21 cellular contexts compared by ENCODE assay signal in the genomic region with DNA sequence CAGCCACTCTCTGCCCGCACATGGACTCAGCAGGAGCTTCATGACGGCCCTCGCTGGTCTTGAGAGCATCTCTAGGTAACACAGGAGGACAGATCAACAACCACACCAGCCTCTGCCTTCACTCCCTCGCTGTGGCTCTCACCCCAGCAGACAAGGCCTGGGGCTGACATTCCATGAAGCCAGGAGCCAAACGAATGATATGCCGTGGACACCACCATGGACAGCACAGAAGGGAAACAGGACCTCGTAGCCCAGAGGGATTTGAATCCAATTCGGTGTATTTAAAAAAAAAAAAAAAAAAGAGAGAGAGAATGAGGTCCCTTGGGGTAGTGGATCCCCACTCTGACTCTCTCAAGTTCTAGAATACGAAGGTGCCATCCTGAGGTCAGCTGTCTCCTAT.
DNase-seq lines count a peak whose midpoint lies in the region; ATAC-seq, FAIRE-seq and TF ChIP-seq lines count a peak whose summit lies in the region.
"Had no signal": no experiment of that assay in that cellular context is flagged by ENCODE, and none has a peak within 500 bp of the region (broad histone marks: within the 10 kb centered on the region; RNA-seq: fewer than 3 reads in every experiment).

No MANE protein-coding gene starts in this region.

- no peak for FAIRE-seq in kidney (lab: Jason Lieb, UNC)
- FAIRE-seq: A204.1, GM12878, GM18507 had no signal

- POLR2A ChIA-PET in HEK293 (lab: Yijun Ruan, JAX), result no interaction called here
- POLR2A ChIA-PET in activated CD4-positive, alpha-beta T cell treated with anti-CD3 and anti-CD28 coated beads, Interleukin-2, amount 10 ng/mL, durations not matched to agents 7 days and 5 days (lab: Charles Lee), result no interaction called here

- no peaks in the 10 kb centered on the region for H3K9me3 ChIP-seq in HEK293 (ENCODE audit: control insufficient read depth, insufficient read depth, low read depth, low read length)
- no peaks in the 10 kb centered on the region for H3K9me3 ChIP-seq in kidney (ENCODE audit: control insufficient read depth in 1 of 2, low read length in 2 of 2)
- H3K9me3 ChIP-seq: BLaER1, Caco-2, HAP-1 had no signal

- H3K9ac ChIP-seq in kidney (ENCODE audit: low read length in 2 of 2), result no peak overlapping the region
- H3K9ac ChIP-seq: BLaER1 had no signal

- no peak overlapping the region for H3K4me3 Mint-ChIP-seq in progenitor cell of endocrine pancreas (ENCODE audit: low read depth)
- no peak overlapping the region for H3K4me3 Mint-ChIP-seq in activated CD4-positive, alpha-beta T cell treated with anti-CD3 and anti-CD28 coated beads, Interleukin-2, amount 10 ng/mL, durations not matched to agents 7 days and 5 days
- H3K4me3 Mint-ChIP-seq: B cell; CD4-positive, CD25-positive, alpha-beta regulatory T cell; CD8-positive, alpha-beta T cell had no signal

- H3K4me1 ChIP-seq in HEK293 (ENCODE audit: control insufficient read depth, insufficient read depth, low read length) (no peaks in the 10 kb centered on the region), kidney (ENCODE audit: control insufficient read depth in 1 of 2, insufficient read depth in 1 of 2, low read depth in 1 of 2, low read length in 2 of 2) (no peaks in the 10 kb centered on the region)
- H3K4me1 ChIP-seq: HAP-1 had no signal

- H3K27me3 Mint-ChIP-seq in progenitor cell of endocrine pancreas, result no peaks in the 10 kb centered on the region
- no peaks in the 10 kb centered on the region for H3K27me3 Mint-ChIP-seq in activated CD4-positive, alpha-beta T cell treated with anti-CD3 and anti-CD28 coated beads, Interleukin-2, amount 10 ng/mL, durations not matched to agents 7 days and 5 days

- ATAC-seq in HG03135 (IDR thresholded peaks at IDR 0.05; ENCODE audit: unreplicated experiment), result no peak
- no peak for ATAC-seq in HG02763 (IDR thresholded peaks at IDR 0.05; ENCODE audit: unreplicated experiment)
- ATAC-seq: CD8-positive, alpha-beta T cell; GM12878 had no signal

- TF ChIP-seq CTCF in HEK293 (tag by site-specific recombination; IDR thresholded peaks at IDR 0.05) (no peak), kidney (IDR thresholded peaks at IDR 0.05; ENCODE audit: borderline replicate concordance, extremely low read depth, insufficient read depth) (no peak), progenitor cell of endocrine pancreas (IDR thresholded peaks at IDR 0.05; ENCODE audit: unreplicated experiment) (no peak)

- H3K36me3 Mint-ChIP-seq in progenitor cell of endocrine pancreas (ENCODE audit: insufficient read depth), result no peaks in the 10 kb centered on the region
- no peaks in the 10 kb centered on the region for H3K36me3 Mint-ChIP-seq in activated CD4-positive, alpha-beta T cell treated with anti-CD3 and anti-CD28 coated beads, Interleukin-2, amount 10 ng/mL, durations not matched to agents 7 days and 5 days (ENCODE audit: low read depth)
- H3K36me3 Mint-ChIP-seq: CD4-positive, CD25-positive, alpha-beta regulatory T cell; CD8-positive, alpha-beta T cell had no signal

- peak; percentile 55 for DNase-seq in ELF-1 (ENCODE audit: low read depth, low spot score)
- DNase-seq in kidney, result peak; percentile 31
- no peak for DNase-seq in progenitor cell of endocrine pancreas (ENCODE audit: low spot score, unreplicated experiment)
- DNase-seq in activated CD4-positive, alpha-beta T cell treated with anti-CD3 and anti-CD28 coated beads, Interleukin-2, amount 10 ng/mL, durations not matched to agents 7 days and 5 days, result no peak
- DNase-seq: Caco-2; CD4-positive, CD25-positive, alpha-beta regulatory T cell; CD8-positive, alpha-beta T cell; DMS153; DND-41; GDM1 had no signal

- CTCF ChIA-PET in HEK293 (lab: Yijun Ruan, JAX), result no interaction called here
- CTCF ChIA-PET in activated CD4-positive, alpha-beta T cell treated with anti-CD3 and anti-CD28 coated beads, Interleukin-2, amount 10 ng/mL, durations not matched to agents 7 days and 5 days (lab: Charles Lee), result no interaction called here

- peaks cover 5% of the 10 kb centered on the region for H3K4me1 Mint-ChIP-seq in progenitor cell of endocrine pancreas (ENCODE audit: low read depth)
- H3K4me1 Mint-ChIP-seq in activated CD4-positive, alpha-beta T cell treated with anti-CD3 and anti-CD28 coated beads, Interleukin-2, amount 10 ng/mL, durations not matched to agents 7 days and 5 days, result no peaks in the 10 kb centered on the region
- H3K4me1 Mint-ChIP-seq: B cell; CD4-positive, CD25-positive, alpha-beta regulatory T cell had no signal

- intact Hi-C loops in kidney (cut with DNase I), result no loop called here

- no peaks in the 10 kb centered on the region for H3K36me3 ChIP-seq in HEK293 (ENCODE audit: control insufficient read depth in 2 of 2, insufficient read depth in 1 of 2, low read length in 2 of 2)
- no peaks in the 10 kb centered on the region for H3K36me3 ChIP-seq in kidney (ENCODE audit: control insufficient read depth in 1 of 2, insufficient read depth in 2 of 2, low read length in 2 of 2)
- H3K36me3 ChIP-seq: BLaER1, HAP-1 had no signal

- no peaks in the 10 kb centered on the region for H3K9me3 Mint-ChIP-seq in progenitor cell of endocrine pancreas (ENCODE audit: low read depth)
- H3K9me3 Mint-ChIP-seq in activated CD4-positive, alpha-beta T cell treated with anti-CD3 and anti-CD28 coated beads, Interleukin-2, amount 10 ng/mL, durations not matched to agents 7 days and 5 days, result no peaks in the 10 kb centered on the region
- H3K9me3 Mint-ChIP-seq: CD8-positive, alpha-beta T cell had no signal

- peak overlapping the region; percentile 14 for H3K27ac Mint-ChIP-seq in progenitor cell of endocrine pancreas
- no peak overlapping the region for H3K27ac Mint-ChIP-seq in activated CD4-positive, alpha-beta T cell treated with anti-CD3 and anti-CD28 coated beads, Interleukin-2, amount 10 ng/mL, durations not matched to agents 7 days and 5 days
- H3K27ac Mint-ChIP-seq: B cell; CD4-positive, CD25-positive, alpha-beta regulatory T cell; CD8-positive, alpha-beta T cell had no signal

- H3K4me3 ChIP-seq in HEK293 (ENCODE audit: low read depth, low read length), result no peak overlapping the region
- H3K4me3 ChIP-seq in kidney (ENCODE audit: low read length in 2 of 2), result no peak overlapping the region
- H3K4me3 ChIP-seq: BLaER1, GM12878, HAP-1 had no signal

- no peak overlapping the region for H3K27ac ChIP-seq in HEK293 (ENCODE audit: extremely low read depth, low read depth, low read length)
- no peak overlapping the region for H3K27ac ChIP-seq in kidney (ENCODE audit: low read depth in 2 of 2, low read length in 2 of 2)
- H3K27ac ChIP-seq: 22Rv1, BLaER1, C4-2B had no signal

TF ChIP-seq in HEK293, 187 proteins besides CTCF, POLR2A, EP300 and RAD21:
- no peak for TF ChIP-seq ZNF138 (tag by site-specific recombination; IDR thresholded peaks at IDR 0.05; ENCODE audit: borderline replicate concordance)
- no peak for TF ChIP-seq KLF8 (tag by site-specific recombination; IDR thresholded peaks at IDR 0.05)
- TF ChIP-seq RBAK (tag by site-specific recombination; IDR thresholded peaks at IDR 0.05), result no peak
- no peak for TF ChIP-seq KLF16 (tag by site-specific recombination; IDR thresholded peaks at IDR 0.05)
- TF ChIP-seq, protein P1, sequence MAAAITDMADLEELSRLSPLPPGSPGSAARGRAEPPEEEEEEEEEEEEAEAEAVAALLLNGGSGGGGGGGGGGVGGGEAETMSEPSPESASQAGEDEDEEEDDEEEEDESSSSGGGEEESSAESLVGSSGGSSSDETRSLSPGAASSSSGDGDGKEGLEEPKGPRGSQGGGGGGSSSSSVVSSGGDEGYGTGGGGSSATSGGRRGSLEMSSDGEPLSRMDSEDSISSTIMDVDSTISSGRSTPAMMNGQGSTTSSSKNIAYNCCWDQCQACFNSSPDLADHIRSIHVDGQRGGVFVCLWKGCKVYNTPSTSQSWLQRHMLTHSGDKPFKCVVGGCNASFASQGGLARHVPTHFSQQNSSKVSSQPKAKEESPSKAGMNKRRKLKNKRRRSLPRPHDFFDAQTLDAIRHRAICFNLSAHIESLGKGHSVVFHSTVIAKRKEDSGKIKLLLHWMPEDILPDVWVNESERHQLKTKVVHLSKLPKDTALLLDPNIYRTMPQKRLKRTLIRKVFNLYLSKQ (tag by site-specific recombination; IDR thresholded peaks at IDR 0.05; ENCODE audit: borderline replicate concordance), result no peak
- no peak for TF ChIP-seq KLF17 (tag by site-specific recombination; IDR thresholded peaks at IDR 0.05)
- TF ChIP-seq ZNF221 (tag by site-specific recombination; IDR thresholded peaks at IDR 0.05; ENCODE audit: borderline replicate concordance), result no peak
- peak; percentile 60; the same call in 1 of the 2 replicates for TF ChIP-seq REST (tag by site-specific recombination; IDR thresholded peaks at IDR 0.05)

Comparison
In these comparisons a context has a peak if more than half of its experiments do, and no peak if none do; other contexts are left out.
1. DNase-seq: peak in ELF-1 (single experiment) and kidney (single experiment); none in progenitor cell of endocrine pancreas (single experiment) and activated CD4-positive, alpha-beta T cell treated with anti-CD3 and anti-CD28 coated beads, Interleukin-2, amount 10 ng/mL, durations not matched to agents 7 days and 5 days (single experiment).